ENCODE assay signal across 1 cellular context in genomic region chr1:226125097-226125630, GRCh38.
TF ChIP-seq lines count a peak whose summit lies in the region.

No MANE protein-coding gene starts in this region.

TF ChIP-seq in HepG2, 621 proteins besides CTCF, POLR2A, EP300 and RAD21 (continued from another document and continues in another):
- TF ChIP-seq ZBTB34 (CRISPR knock-in tag; IDR thresholded peaks at IDR 0.05) = no peak
- 0 out of 2 replicates have a peak, but pooled peaks have one; percentile 36 for TF ChIP-seq ZNF383 (CRISPR knock-in tag; IDR thresholded peaks at IDR 0.05; ENCODE audit: borderline replicate concordance)
- peak; percentile 59; the same call in 1 of the 2 replicates for TF ChIP-seq ZNF556 (CRISPR knock-in tag; IDR thresholded peaks at IDR 0.05; ENCODE audit: borderline replicate concordance)
- no peak for TF ChIP-seq PTBP1 (IDR thresholded peaks at IDR 0.05; ENCODE audit: low read depth, low read length, poor library complexity, severe bottlenecking)
- TF ChIP-seq GATAD2A (CRISPR knock-in tag; IDR thresholded peaks at IDR 0.05) = peak; percentile 52
- TF ChIP-seq YEATS2 (CRISPR knock-in tag; IDR thresholded peaks at IDR 0.05; ENCODE audit: borderline replicate concordance) = no peak
- no peak for TF ChIP-seq YY1 (IDR thresholded peaks at IDR 0.05; ENCODE audit: insufficient read depth, insufficient replicate concordance, low read depth, low read length)
- peak; percentile 38; the same call in 1 of the 2 replicates for TF ChIP-seq ZNF362 (CRISPR knock-in tag; IDR thresholded peaks at IDR 0.05; ENCODE audit: borderline replicate concordance)
- TF ChIP-seq MATR3 (CRISPR knock-in tag; IDR thresholded peaks at IDR 0.05) = no peak
- peak; percentile 45; the same call in 1 of the 2 replicates for TF ChIP-seq SMC3 (IDR thresholded peaks at IDR 0.05; ENCODE audit: low read length)
- TF ChIP-seq ZFY (CRISPR knock-in tag; IDR thresholded peaks at IDR 0.05) = peak; percentile 35; the same call in 1 of the 2 replicates
- TF ChIP-seq HDAC2 (CRISPR knock-in tag; IDR thresholded peaks at IDR 0.05) = no peak
- 0 out of 2 replicates have a peak, but pooled peaks have one; percentile 48 for TF ChIP-seq NFATC3 (CRISPR knock-in tag; IDR thresholded peaks at IDR 0.05)
- TF ChIP-seq THAP7 (CRISPR knock-in tag; IDR thresholded peaks at IDR 0.05) = no peak
- peak; percentile 53; the same call in 1 of the 2 replicates for TF ChIP-seq KDM2A (CRISPR knock-in tag; IDR thresholded peaks at IDR 0.05; ENCODE audit: borderline replicate concordance, low read depth)
- TF ChIP-seq HDAC1 (CRISPR knock-in tag; IDR thresholded peaks at IDR 0.05) = no peak
- no peak for TF ChIP-seq ZKSCAN1 (IDR thresholded peaks at IDR 0.05; ENCODE audit: low read length)
- no peak; the same call in 1 of the 2 replicates for TF ChIP-seq ZNF766 (CRISPR knock-in tag; IDR thresholded peaks at IDR 0.05; ENCODE audit: borderline replicate concordance)
- TF ChIP-seq KIAA2018 (CRISPR knock-in tag; IDR thresholded peaks at IDR 0.05; ENCODE audit: borderline replicate concordance) = no peak
- TF ChIP-seq ZNF773 (CRISPR knock-in tag; IDR thresholded peaks at IDR 0.05; ENCODE audit: borderline replicate concordance) = no peak
- no peak for TF ChIP-seq LCORL (IDR thresholded peaks at IDR 0.05)
- TF ChIP-seq LCORL (CRISPR knock-in tag; IDR thresholded peaks at IDR 0.05) = peak; percentile 63; the same call in 1 of the 2 replicates
- peak; percentile 25 for TF ChIP-seq ZEB1 (IDR thresholded peaks at IDR 0.05; ENCODE audit: insufficient replicate concordance, low read depth)
- TF ChIP-seq BCLAF1 (IDR thresholded peaks at IDR 0.05) = no peak
- no peak for TF ChIP-seq CAMTA2 (CRISPR knock-in tag; IDR thresholded peaks at IDR 0.05; ENCODE audit: borderline replicate concordance)
- no peak for TF ChIP-seq ZNF296 (CRISPR knock-in tag; conservative IDR thresholded peaks at IDR 0.05)
- TF ChIP-seq NFYC (CRISPR knock-in tag; IDR thresholded peaks at IDR 0.05) = no peak
- TF ChIP-seq ARNT2 (CRISPR knock-in tag; IDR thresholded peaks at IDR 0.05; ENCODE audit: low read depth) = no peak
- no peak for TF ChIP-seq SYNCRIP (IDR thresholded peaks at IDR 0.05; ENCODE audit: insufficient read depth, low read depth, low read length)
- no peak for TF ChIP-seq GRHL1 (CRISPR knock-in tag; conservative IDR thresholded peaks at IDR 0.05)
- TF ChIP-seq ZNF687 (CRISPR knock-in tag; IDR thresholded peaks at IDR 0.05) = peak; percentile 46
- TF ChIP-seq SALL1 (CRISPR knock-in tag; IDR thresholded peaks at IDR 0.05) = peak; percentile 55; the same call in 1 of the 2 replicates
- TF ChIP-seq SMAD3 (CRISPR knock-in tag; IDR thresholded peaks at IDR 0.05) = 0 out of 2 replicates have a peak, but pooled peaks have one; percentile 48
- peak; percentile 39; the same call in 1 of the 2 replicates for TF ChIP-seq UBTF (CRISPR knock-in tag; IDR thresholded peaks at IDR 0.05)
- TF ChIP-seq SRY (CRISPR knock-in tag; IDR thresholded peaks at IDR 0.05) = peak; percentile 54; the same call in 1 of the 2 replicates
- TF ChIP-seq NCOA2 (CRISPR knock-in tag; IDR thresholded peaks at IDR 0.05) = no peak
